ENCODE assay signal across 15 cellular contexts in genomic region chr12:28237423-28237822, GRCh38. TPM values are rescaled to one million over a fixed set of nuclear protein-coding genes. Genes with fewer than 3 reads are reported as not detected.
DNase-seq lines count a peak whose midpoint lies in the region; TF ChIP-seq lines count a peak whose summit lies in the region.
"Had no signal": no experiment of that assay in that cellular context is flagged by ENCODE, and none has a peak within 500 bp of the region (broad histone marks: within the 10 kb centered on the region; RNA-seq: fewer than 3 reads in every experiment).

No MANE protein-coding gene starts in this region.

- in situ Hi-C loops in SK-MEL-5 (cut with HindIII; ENCODE audit: low pct_unique_long_range_greater_than_20kb, low sequenced_read_pairs) = no loop called here

- DNase-seq in NCI-H2171 treated with DMSO at 0.1 percent for 48 hours (lab: John Stamatoyannopoulos, UW) = peak; percentile 46
- no peak for DNase-seq in NCI-H2171 (lab: John Stamatoyannopoulos, UW)
- DNase-seq in SK-MEL-5 (ENCODE audit: low read depth, low spot score) = peak; percentile 16
- DNase-seq in fibroblast of pulmonary artery (ENCODE audit: low read depth) = peak; percentile 17
- no peak for DNase-seq in progenitor cell of endocrine pancreas (ENCODE audit: low spot score, unreplicated experiment)
- no peak for DNase-seq in kidney glomerular epithelial cell (lab: John Stamatoyannopoulos, UW)
- no peak for DNase-seq in HEK293T (ENCODE audit: extremely low spot score)
- DNase-seq in activated CD4-positive, alpha-beta T cell treated with anti-CD3 and anti-CD28 coated beads, Interleukin-2, amount 10 ng/mL, durations not matched to agents 7 days and 5 days = no peak
- DNase-seq: activated CD4-positive, CD25-positive, alpha-beta regulatory T cell treated with anti-CD3 and anti-CD28 coated beads, Interleukin-2, amount 50 U/mL, for 72 hours; activated T-cell treated with anti-CD3 and anti-CD28 coated beads, Interleukin-2, amount 50 U/mL, for 48 hours; amygdala; effector memory CD4-positive, alpha-beta T cell; hippocampal formation; NCI-H187; uterus had no signal

- TF ChIP-seq CTCF in fibroblast of pulmonary artery (IDR thresholded peaks at IDR 0.05; ENCODE audit: low read length, missing control alignments) (peak; percentile 40), progenitor cell of endocrine pancreas (IDR thresholded peaks at IDR 0.05; ENCODE audit: unreplicated experiment) (peak; percentile 25)

- H3K4me3 Mint-ChIP-seq in progenitor cell of endocrine pancreas (ENCODE audit: low read depth) = no peak overlapping the region
- H3K4me3 Mint-ChIP-seq in activated CD4-positive, alpha-beta T cell treated with anti-CD3 and anti-CD28 coated beads, Interleukin-2, amount 10 ng/mL, durations not matched to agents 7 days and 5 days = no peak overlapping the region

- no peaks in the 10 kb centered on the region for H3K36me3 Mint-ChIP-seq in progenitor cell of endocrine pancreas (ENCODE audit: insufficient read depth)
- peaks cover 1% of the 10 kb centered on the region for H3K36me3 Mint-ChIP-seq in activated CD4-positive, alpha-beta T cell treated with anti-CD3 and anti-CD28 coated beads, Interleukin-2, amount 10 ng/mL, durations not matched to agents 7 days and 5 days (ENCODE audit: low read depth)

- H3K4me1 Mint-ChIP-seq in progenitor cell of endocrine pancreas (ENCODE audit: low read depth) = peaks cover 4% of the 10 kb centered on the region
- peaks cover 6% of the 10 kb centered on the region for H3K4me1 Mint-ChIP-seq in activated CD4-positive, alpha-beta T cell treated with anti-CD3 and anti-CD28 coated beads, Interleukin-2, amount 10 ng/mL, durations not matched to agents 7 days and 5 days

- H3K27me3 Mint-ChIP-seq in progenitor cell of endocrine pancreas = no peaks in the 10 kb centered on the region
- no peaks in the 10 kb centered on the region for H3K27me3 Mint-ChIP-seq in activated CD4-positive, alpha-beta T cell treated with anti-CD3 and anti-CD28 coated beads, Interleukin-2, amount 10 ng/mL, durations not matched to agents 7 days and 5 days

- CTCF ChIA-PET in HEK293T (lab: Yijun Ruan, JAX) = no interaction called here
- CTCF ChIA-PET in activated CD4-positive, alpha-beta T cell treated with anti-CD3 and anti-CD28 coated beads, Interleukin-2, amount 10 ng/mL, durations not matched to agents 7 days and 5 days (lab: Charles Lee) = no interaction called here

- POLR2A ChIA-PET in HEK293T (lab: Yijun Ruan, JAX) = no interaction called here
- POLR2A ChIA-PET in activated CD4-positive, alpha-beta T cell treated with anti-CD3 and anti-CD28 coated beads, Interleukin-2, amount 10 ng/mL, durations not matched to agents 7 days and 5 days (lab: Charles Lee) = no interaction called here

- H3K4me3 ChIP-seq in fibroblast of pulmonary artery (replicated peaks; ENCODE audit: low read depth, low read length) = no peak overlapping the region
- H3K4me3 ChIP-seq: uterus had no signal

- no peak overlapping the region for H3K27ac Mint-ChIP-seq in progenitor cell of endocrine pancreas
- H3K27ac Mint-ChIP-seq in activated CD4-positive, alpha-beta T cell treated with anti-CD3 and anti-CD28 coated beads, Interleukin-2, amount 10 ng/mL, durations not matched to agents 7 days and 5 days = no peak overlapping the region

- H3K9me3 Mint-ChIP-seq in progenitor cell of endocrine pancreas (ENCODE audit: low read depth) = peaks cover 10% of the 10 kb centered on the region
- H3K9me3 Mint-ChIP-seq in activated CD4-positive, alpha-beta T cell treated with anti-CD3 and anti-CD28 coated beads, Interleukin-2, amount 10 ng/mL, durations not matched to agents 7 days and 5 days = peaks cover 5% of the 10 kb centered on the region

TF ChIP-seq in HEK293T, 16 proteins besides CTCF, POLR2A, EP300 and RAD21:
- no peak for TF ChIP-seq LEF1 (IDR thresholded peaks at IDR 0.05; ENCODE audit: borderline replicate concordance)
- TF ChIP-seq TARDBP (IDR thresholded peaks at IDR 0.05) = no peak
- no peak for TF ChIP-seq FOXK2 (IDR thresholded peaks at IDR 0.05)
- TF ChIP-seq HDGF (IDR thresholded peaks at IDR 0.05; ENCODE audit: borderline replicate concordance) = no peak
- no peak for TF ChIP-seq ELF4 (IDR thresholded peaks at IDR 0.05)
- TF ChIP-seq, protein P1, sequence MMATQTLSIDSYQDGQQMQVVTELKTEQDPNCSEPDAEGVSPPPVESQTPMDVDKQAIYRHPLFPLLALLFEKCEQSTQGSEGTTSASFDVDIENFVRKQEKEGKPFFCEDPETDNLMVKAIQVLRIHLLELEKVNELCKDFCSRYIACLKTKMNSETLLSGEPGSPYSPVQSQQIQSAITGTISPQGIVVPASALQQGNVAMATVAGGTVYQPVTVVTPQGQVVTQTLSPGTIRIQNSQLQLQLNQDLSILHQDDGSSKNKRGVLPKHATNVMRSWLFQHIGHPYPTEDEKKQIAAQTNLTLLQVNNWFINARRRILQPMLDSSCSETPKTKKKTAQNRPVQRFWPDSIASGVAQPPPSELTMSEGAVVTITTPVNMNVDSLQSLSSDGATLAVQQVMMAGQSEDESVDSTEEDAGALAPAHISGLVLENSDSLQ (IDR thresholded peaks at IDR 0.05) = no peak
- no peak for TF ChIP-seq SP1 (IDR thresholded peaks at IDR 0.05)
- TF ChIP-seq CTBP1 (IDR thresholded peaks at IDR 0.05; ENCODE audit: borderline replicate concordance) = no peak
- no peak for TF ChIP-seq FOXA1 (IDR thresholded peaks at IDR 0.05)
- TF ChIP-seq NFRKB (IDR thresholded peaks at IDR 0.05) = no peak
- no peak for TF ChIP-seq L3MBTL2 (conservative IDR thresholded peaks at IDR 0.05)
- no peak for TF ChIP-seq FOXM1 (IDR thresholded peaks at IDR 0.05; ENCODE audit: borderline replicate concordance)
- no peak for TF ChIP-seq BHLHE40 (IDR thresholded peaks at IDR 0.05; ENCODE audit: borderline replicate concordance)
- TF ChIP-seq ZNF384 (IDR thresholded peaks at IDR 0.05) = no peak

RNA-seq across cellular contexts. Expression of gene CCDC91, which starts 47.2 kb away (rescaled TPM):
- total RNA-seq in SK-MEL-5 (2014; rRNA removed; shearing (Covaris generic)) = 22.7 and 36.6 TPM in 2 replicates
- polyA plus RNA-seq in SK-MEL-5 (2015; cell fraction: cytosol; rRNA removed) = 21.2 and 27.9 TPM in 2 replicates
- polyA plus RNA-seq in SK-MEL-5 (2015; cell fraction: nucleus; rRNA removed) = 13.8 and 15.7 TPM in 2 replicates
- total RNA-seq in progenitor cell of endocrine pancreas = 46.4 and 51.3 TPM in 2 replicates
- total RNA-seq in activated CD4-positive, alpha-beta T cell treated with anti-CD3 and anti-CD28 coated beads, Interleukin-2, amount 10 ng/mL, durations not matched to agents 7 days and 5 days = 10 to 100 TPM; 17.0 to 23.2 TPM

Comparison
In these comparisons a context has a peak if more than half of its experiments do, and no peak if none do; other contexts are left out.
1. DNase-seq: peak in NCI-H2171 treated with DMSO at 0.1 percent for 48 hours (single experiment), SK-MEL-5 (single experiment) and fibroblast of pulmonary artery (single experiment); none in NCI-H2171 (single experiment), progenitor cell of endocrine pancreas (single experiment), kidney glomerular epithelial cell (single experiment), HEK293T (single experiment) and activated CD4-positive, alpha-beta T cell treated with anti-CD3 and anti-CD28 coated beads, Interleukin-2, amount 10 ng/mL, durations not matched to agents 7 days and 5 days (single experiment).